ENCODE assay signal across 8 cellular contexts in the genomic region with DNA sequence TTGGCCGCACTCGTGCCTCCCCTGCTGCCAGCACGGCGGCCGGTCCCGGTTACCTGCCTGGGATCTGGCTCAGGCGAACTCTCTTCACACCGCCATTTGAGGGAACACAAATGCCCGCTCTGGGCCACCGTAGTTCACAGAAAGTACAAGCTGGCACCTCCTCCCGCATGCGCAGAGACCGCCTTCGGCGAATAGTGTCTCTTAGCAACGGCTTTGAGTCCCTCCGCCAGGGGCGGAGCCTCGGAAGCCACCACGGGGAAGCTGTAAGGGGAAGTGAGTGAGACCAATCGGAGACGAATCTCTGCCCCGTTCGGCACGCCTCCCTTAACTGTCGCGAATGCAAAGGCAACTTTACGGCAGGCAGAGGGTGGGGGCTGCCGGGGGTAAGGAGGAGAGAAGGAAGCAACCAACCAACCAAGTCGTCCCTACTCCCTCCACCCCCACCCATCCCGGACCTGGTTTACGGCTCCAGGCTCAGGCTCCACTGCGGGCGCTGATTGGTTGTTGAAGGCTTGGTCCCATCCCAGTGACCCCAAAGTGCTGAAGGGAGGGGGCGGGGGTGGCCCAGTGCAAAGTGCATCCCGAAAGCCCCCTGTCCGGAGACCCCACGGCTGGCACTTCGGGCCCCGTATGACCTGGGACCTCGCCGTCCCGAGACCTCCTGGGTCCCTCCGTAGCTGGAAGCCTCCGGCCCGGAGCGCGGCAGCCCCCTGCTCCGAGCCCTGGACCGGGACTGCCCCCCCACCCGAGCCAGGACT. TPM values are rescaled to one million over a fixed set of nuclear protein-coding genes. Genes with fewer than 3 reads are reported as not detected.
DNase-seq lines count a peak whose midpoint lies in the region; ATAC-seq and TF ChIP-seq lines count a peak whose summit lies in the region.

A gene with protein sequence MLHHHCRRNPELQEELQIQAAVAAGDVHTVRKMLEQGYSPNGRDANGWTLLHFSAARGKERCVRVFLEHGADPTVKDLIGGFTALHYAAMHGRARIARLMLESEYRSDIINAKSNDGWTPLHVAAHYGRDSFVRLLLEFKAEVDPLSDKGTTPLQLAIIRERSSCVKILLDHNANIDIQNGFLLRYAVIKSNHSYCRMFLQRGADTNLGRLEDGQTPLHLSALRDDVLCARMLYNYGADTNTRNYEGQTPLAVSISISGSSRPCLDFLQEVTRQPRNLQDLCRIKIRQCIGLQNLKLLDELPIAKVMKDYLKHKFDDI (plus strand): TSS at position 526 of the 758 bp plus-strand sequence. CDS start 9,628 bp downstream, outside the sequence.
A gene with protein sequence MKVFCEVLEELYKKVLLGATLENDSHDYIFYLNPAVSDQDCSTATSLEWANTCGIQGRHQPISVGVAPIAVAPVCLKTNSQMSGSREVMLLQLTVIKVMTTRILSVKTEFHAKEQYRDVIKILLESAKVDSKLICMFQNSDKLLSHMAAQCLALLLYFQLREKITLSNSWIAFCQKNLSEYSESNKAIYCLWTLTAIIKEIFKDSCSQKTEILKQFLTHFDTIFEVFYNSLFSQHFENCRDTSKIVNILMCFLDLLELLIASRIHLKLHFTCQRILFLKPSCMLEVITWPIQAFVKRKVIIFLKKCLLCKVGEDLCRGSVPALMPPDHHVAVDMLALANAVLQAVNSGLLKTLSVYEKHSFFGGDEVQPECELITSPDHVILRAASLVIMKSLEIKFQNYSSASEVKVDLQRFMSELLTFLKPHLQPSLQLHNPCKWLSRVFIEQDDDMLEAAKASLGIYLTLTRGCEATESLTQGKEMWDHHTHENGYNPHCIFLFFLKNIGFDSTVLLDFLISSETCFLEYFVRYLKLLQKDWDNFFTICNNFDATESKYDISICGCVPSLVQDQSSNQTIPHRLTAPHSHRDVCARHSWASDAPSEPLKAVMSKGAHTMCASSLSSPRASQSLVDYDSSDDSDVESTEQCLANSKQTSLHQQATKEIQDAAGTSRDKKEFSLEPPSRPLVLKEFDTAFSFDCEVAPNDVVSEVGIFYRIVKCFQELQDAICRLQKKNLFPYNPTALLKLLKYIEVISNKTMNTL (minus strand): TSS at position 121 of the 758 bp plus-strand sequence. CDS start 21,342 bp downstream, outside the sequence.

- peaks cover 60% of the 10 kb centered on the region for H3K4me1 Mint-ChIP-seq in activated T-cell treated with anti-CD3 and anti-CD28 coated beads, Interleukin-2, amount 50 U/mL, for 24 hours (ENCODE audit: low read depth)

- H3K27me3 Mint-ChIP-seq in activated T-cell treated with anti-CD3 and anti-CD28 coated beads, Interleukin-2, amount 50 U/mL, for 24 hours, result no peaks in the 10 kb centered on the region

- peak within 1 kb of the TSS; percentile 93 to 98 for H3K4me3 ChIP-seq in mucosa of rectum (ENCODE audit: low read length in 2 of 2)

- peaks cover 4 to 11% of the 10 kb centered on the region in 2 donors for H3K36me3 ChIP-seq in mucosa of rectum (ENCODE audit: control insufficient read depth in 2 of 2, insufficient read depth in 2 of 2, low read length in 2 of 2)

- DNase-seq in DMS153 treated with DMSO at 0.1 percent for 48 hours (lab: John Stamatoyannopoulos, UW; ENCODE audit: unreplicated experiment), result peak; percentile 86
- peak; percentile 100 for DNase-seq in KBM-7
- peak; percentile 98 for DNase-seq in activated T-cell treated with anti-CD3 and anti-CD28 coated beads, Interleukin-2, amount 50 U/mL, for 24 hours
- DNase-seq in erythroblast (lab: John Stamatoyannopoulos, UW), result peak; percentile 100
- peak; percentile 99 for DNase-seq in stimulated activated CD8-positive, alpha-beta memory T cell treated with anti-CD3 and anti-CD28 coated beads, Interleukin-4, amount 100 ng/mL, for 48 hours

- peak within 1 kb of the TSS; percentile 90 to 93 for H3K9ac ChIP-seq in mucosa of rectum (ENCODE audit: low read depth in 1 of 2, low read length in 2 of 2)

- H3K9me3 Mint-ChIP-seq in activated T-cell treated with anti-CD3 and anti-CD28 coated beads, Interleukin-2, amount 50 U/mL, for 24 hours, result no peaks in the 10 kb centered on the region

- peak; percentile 83 for TF ChIP-seq POLR2A in erythroblast (IDR thresholded peaks at IDR 0.05; ENCODE audit: low read length)

- peaks cover 15 to 20% of the 10 kb centered on the region in 2 donors for H3K4me1 ChIP-seq in mucosa of rectum (ENCODE audit: control insufficient read depth in 2 of 2, insufficient read depth in 2 of 2, low read length in 2 of 2)

- H3K4me3 Mint-ChIP-seq in activated T-cell treated with anti-CD3 and anti-CD28 coated beads, Interleukin-2, amount 50 U/mL, for 24 hours, result no peak within 1 kb of the TSS

- peak; percentile 87 for ATAC-seq in GM21717 (IDR thresholded peaks at IDR 0.05; ENCODE audit: unreplicated experiment)

- H3K27me3 ChIP-seq in mucosa of rectum (ENCODE audit: control insufficient read depth in 2 of 2, insufficient read depth in 2 of 2, low read length in 2 of 2), result no peaks in the 10 kb centered on the region

- no peaks in the 10 kb centered on the region for H3K9me3 ChIP-seq in mucosa of rectum (ENCODE audit: control insufficient read depth in 2 of 2, low read length in 2 of 2)

- H3K27ac ChIP-seq in mucosa of rectum (ENCODE audit: low read depth in 2 of 2, low read length in 2 of 2), result peak within 1 kb of the TSS; percentile 82 to 88

- in situ Hi-C loops in KBM-7 (cut with MboI; ENCODE audit: low pct_unique_long_range_greater_than_20kb, low sequenced_read_pairs), result no loop called here

- H3K36me3 Mint-ChIP-seq in activated T-cell treated with anti-CD3 and anti-CD28 coated beads, Interleukin-2, amount 50 U/mL, for 24 hours (ENCODE audit: low read depth), result peaks cover 68% of the 10 kb centered on the region

- no peak within 1 kb of the TSS for H3K27ac Mint-ChIP-seq in activated T-cell treated with anti-CD3 and anti-CD28 coated beads, Interleukin-2, amount 50 U/mL, for 24 hours

TF ChIP-seq in PFSK-1, 5 proteins besides CTCF, POLR2A, EP300 and RAD21:
- peak; percentile 60 for TF ChIP-seq FOXP2 (optimal IDR thresholded peaks at IDR 0.05; ENCODE audit: borderline replicate concordance, extremely low read depth, extremely low read length, insufficient read depth)
- TF ChIP-seq, protein P1, sequence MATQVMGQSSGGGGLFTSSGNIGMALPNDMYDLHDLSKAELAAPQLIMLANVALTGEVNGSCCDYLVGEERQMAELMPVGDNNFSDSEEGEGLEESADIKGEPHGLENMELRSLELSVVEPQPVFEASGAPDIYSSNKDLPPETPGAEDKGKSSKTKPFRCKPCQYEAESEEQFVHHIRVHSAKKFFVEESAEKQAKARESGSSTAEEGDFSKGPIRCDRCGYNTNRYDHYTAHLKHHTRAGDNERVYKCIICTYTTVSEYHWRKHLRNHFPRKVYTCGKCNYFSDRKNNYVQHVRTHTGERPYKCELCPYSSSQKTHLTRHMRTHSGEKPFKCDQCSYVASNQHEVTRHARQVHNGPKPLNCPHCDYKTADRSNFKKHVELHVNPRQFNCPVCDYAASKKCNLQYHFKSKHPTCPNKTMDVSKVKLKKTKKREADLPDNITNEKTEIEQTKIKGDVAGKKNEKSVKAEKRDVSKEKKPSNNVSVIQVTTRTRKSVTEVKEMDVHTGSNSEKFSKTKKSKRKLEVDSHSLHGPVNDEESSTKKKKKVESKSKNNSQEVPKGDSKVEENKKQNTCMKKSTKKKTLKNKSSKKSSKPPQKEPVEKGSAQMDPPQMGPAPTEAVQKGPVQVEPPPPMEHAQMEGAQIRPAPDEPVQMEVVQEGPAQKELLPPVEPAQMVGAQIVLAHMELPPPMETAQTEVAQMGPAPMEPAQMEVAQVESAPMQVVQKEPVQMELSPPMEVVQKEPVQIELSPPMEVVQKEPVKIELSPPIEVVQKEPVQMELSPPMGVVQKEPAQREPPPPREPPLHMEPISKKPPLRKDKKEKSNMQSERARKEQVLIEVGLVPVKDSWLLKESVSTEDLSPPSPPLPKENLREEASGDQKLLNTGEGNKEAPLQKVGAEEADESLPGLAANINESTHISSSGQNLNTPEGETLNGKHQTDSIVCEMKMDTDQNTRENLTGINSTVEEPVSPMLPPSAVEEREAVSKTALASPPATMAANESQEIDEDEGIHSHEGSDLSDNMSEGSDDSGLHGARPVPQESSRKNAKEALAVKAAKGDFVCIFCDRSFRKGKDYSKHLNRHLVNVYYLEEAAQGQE (IDR thresholded peaks at IDR 0.05; ENCODE audit: insufficient read depth in 1 of 2, low read depth in 2 of 2, low read length in 2 of 2), result no peak
- peak; percentile 27; the same call in 1 of the 2 replicates for TF ChIP-seq TAF1 (IDR thresholded peaks at IDR 0.05; ENCODE audit: borderline replicate concordance, insufficient read depth, low read length)
- 0 out of 2 replicates have a peak, but pooled peaks have one; percentile 13 for TF ChIP-seq SIN3A (IDR thresholded peaks at IDR 0.05; ENCODE audit: borderline replicate concordance, insufficient read depth, low read length)
- peak; percentile 39 for TF ChIP-seq POLR2AphosphoS5 (IDR thresholded peaks at IDR 0.05; ENCODE audit: low read depth, low read length)

RNA-seq across cellular contexts. Expression of the first gene that starts in this region (rescaled TPM):
- 9.7 TPM for polyA plus RNA-seq in PFSK-1 (2012; ENCODE audit: insufficient read length, low read depth)

RNA-seq across cellular contexts. Expression of the second gene that starts in this region (rescaled TPM):
- 4.0 TPM for polyA plus RNA-seq in PFSK-1 (2012; ENCODE audit: insufficient read length, low read depth)

Comparison
In these comparisons a context has a peak if more than half of its experiments do, and no peak if none do; other contexts are left out.
1. Peak in every context shown above with its lines: DNase-seq, ATAC-seq, H3K4me3 ChIP-seq and H3K27ac ChIP-seq.